Comparison of ENCODE assay signal across 2 cellular contexts in genomic region chr9:121604654-121605053, GRCh38.
TF ChIP-seq lines count a peak whose summit lies in the region.

No MANE protein-coding gene starts in this region.

TF ChIP-seq in HepG2, 621 proteins besides CTCF, POLR2A, EP300 and RAD21:
- no peak for TF ChIP-seq ZNF577 (CRISPR knock-in tag; IDR thresholded peaks at IDR 0.05; ENCODE audit: borderline replicate concordance, low read depth)
- 0 out of 2 replicates have a peak, but pooled peaks have one; percentile 7 for TF ChIP-seq TAF1 (CRISPR knock-in tag; IDR thresholded peaks at IDR 0.05)
- no peak for TF ChIP-seq NR2F6 (IDR thresholded peaks at IDR 0.05)
- TF ChIP-seq NR2F6 (CRISPR knock-in tag; IDR thresholded peaks at IDR 0.05): 0 out of 2 replicates have a peak, but pooled peaks have one; percentile 0

TF ChIP-seq in HEK293T, 16 proteins besides CTCF, POLR2A, EP300 and RAD21:
- TF ChIP-seq BHLHE40 (IDR thresholded peaks at IDR 0.05; ENCODE audit: borderline replicate concordance) (no peak), L3MBTL2 (conservative IDR thresholded peaks at IDR 0.05) (no peak)
